In the genomic region with DNA sequence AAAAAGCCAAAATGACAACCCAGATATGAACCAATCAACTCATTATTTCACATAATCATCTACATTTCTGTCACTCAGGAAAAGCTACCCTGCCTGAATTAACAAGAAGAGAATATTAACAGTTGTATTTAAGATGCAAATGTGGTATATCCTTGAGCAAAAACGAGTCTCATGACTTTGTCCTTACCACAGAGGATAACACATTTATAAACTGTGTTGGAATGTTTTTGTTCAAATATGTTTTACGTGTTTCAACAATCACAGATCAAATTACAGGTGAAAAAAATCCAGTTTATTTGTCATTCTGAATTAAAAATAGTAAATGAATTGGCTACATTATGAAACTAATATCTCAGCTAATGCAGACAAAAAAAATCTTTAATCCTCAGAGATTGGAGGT, we compare ENCODE assay signal across 32 cellular contexts.
"Had no signal": no experiment of that assay in that cellular context is flagged by ENCODE, and none has a peak within 500 bp of the region (broad histone marks: within the 10 kb centered on the region; RNA-seq: fewer than 3 reads in every experiment).

No MANE protein-coding gene starts in this region.

- H3K9me3 ChIP-seq: ovary, psoas muscle, right lobe of liver, sigmoid colon, spleen, suprapubic skin, testis, tibial artery, transverse colon, upper lobe of right lung, uterus had no signal

- H3K9ac ChIP-seq: neural progenitor cell, parathyroid adenoma had no signal

- H3K36me3 ChIP-seq: neural progenitor cell, ovary, right lobe of liver, sigmoid colon, tibial artery, transverse colon, upper lobe of right lung, uterus had no signal

- H3K36me3 Mint-ChIP-seq: natural killer cell had no signal

- ATAC-seq: natural killer cell; psoas muscle; right cardiac atrium; right lobe of liver; stimulated activated memory B cell treated with anti-CD40 and anti-IgM and Interleukin-4, amounts not matched to agents 10 μg/mL and 1 μg/mL and 100 μg/mL, for 72 hours; stimulated activated naive CD8-positive, alpha-beta T cell treated with anti-CD3 and anti-CD28 coated beads, Interleukin-15, amount 100 ng/mL, for 72 hours; stimulated activated naive CD8-positive, alpha-beta T cell treated with anti-CD3 and anti-CD28 coated beads, Interleukin-15, Interleukin-2, amounts not matched to agents 100 U/mL and 50 U/mL, for 24 hours; upper lobe of right lung had no signal

- DNase-seq: natural killer cell; occipital lobe; ovary; posterior cingulate gyrus; psoas muscle; right cardiac atrium; right lobe of liver; sigmoid colon; spleen; stimulated activated CD4-positive, alpha-beta T cell treated with anti-CD3 and anti-CD28 coated beads, Interleukin-12 subunit alpha, Interleukin-12 subunit beta, amount 100 ng/mL, for 4 hours; stimulated activated CD4-positive, alpha-beta T cell treated with anti-CD3 and anti-CD28 coated beads, Interleukin-1b, Interleukin-23, amount 100 ng/mL, for 48 hours; stimulated activated CD4-positive, alpha-beta T cell treated with anti-CD3 and anti-CD28 coated beads, Interleukin-4, amount 100 ng/mL, for 1 hour; stimulated activated CD4-positive, alpha-beta T cell treated with anti-CD3 and anti-CD28 coated beads, Interleukin-4, amount 100 ng/mL, for 4 hours; stimulated activated CD8-positive, alpha-beta memory T cell treated with anti-CD3 and anti-CD28 coated beads, Interleukin-4, amount 100 ng/mL, for 48 hours; stimulated activated naive CD4-positive, alpha-beta T cell; stimulated activated naive CD8-positive, alpha-beta T cell treated with anti-CD3 and anti-CD28 coated beads, Interleukin-15, amount 100 ng/mL, for 72 hours; stimulated activated naive CD8-positive, alpha-beta T cell treated with anti-CD3 and anti-CD28 coated beads, Interleukin-15, Interleukin-2, amounts not matched to agents 100 U/mL and 50 U/mL, for 24 hours; substantia nigra; testis; tibial artery; transverse colon; upper lobe of right lung; uterus had no signal

- H3K27me3 ChIP-seq: neural progenitor cell, ovary, right lobe of liver, sigmoid colon, spleen, suprapubic skin, testis, tibial artery, transverse colon, upper lobe of right lung, uterus had no signal

- H3K4me3 ChIP-seq: neural progenitor cell, ovary, psoas muscle, right lobe of liver, sigmoid colon, skin epidermis, smooth muscle cell, spleen, suprapubic skin, testis, tibial artery, transverse colon, upper lobe of right lung, uterus had no signal

- H3K27ac ChIP-seq: neural progenitor cell, ovary, parathyroid adenoma, psoas muscle, right lobe of liver, sigmoid colon, skin epidermis, spleen, suprapubic skin, testis, tibial artery, transverse colon, upper lobe of right lung, uterus had no signal

- H3K27ac Mint-ChIP-seq: natural killer cell; nephron; neural progenitor cell; progenitor cell of endocrine pancreas; stimulated activated memory B cell treated with anti-CD40 and anti-IgM and Interleukin-4, amounts not matched to agents 10 μg/mL and 1 μg/mL and 100 μg/mL, for 72 hours; stimulated activated naive CD8-positive, alpha-beta T cell treated with anti-CD3 and anti-CD28 coated beads, Interleukin-15, amount 100 ng/mL, for 72 hours; type B pancreatic cell had no signal

- H3K9me3 Mint-ChIP-seq: natural killer cell; nephron; neural progenitor cell; stimulated activated memory B cell treated with anti-CD40 and anti-IgM and Interleukin-4, amounts not matched to agents 10 μg/mL and 1 μg/mL and 100 μg/mL, for 72 hours; stimulated activated naive CD8-positive, alpha-beta T cell treated with anti-CD3 and anti-CD28 coated beads, Interleukin-15, amount 100 ng/mL, for 72 hours; type B pancreatic cell had no signal

- H3K4me2 ChIP-seq: neural progenitor cell, smooth muscle cell had no signal

- H3K4me1 ChIP-seq: right lobe of liver had no signal

- H3K27me3 Mint-ChIP-seq: progenitor cell of endocrine pancreas; stimulated activated memory B cell treated with anti-CD40 and anti-IgM and Interleukin-4, amounts not matched to agents 10 μg/mL and 1 μg/mL and 100 μg/mL, for 72 hours; stimulated activated naive CD8-positive, alpha-beta T cell treated with anti-CD3 and anti-CD28 coated beads, Interleukin-15, amount 100 ng/mL, for 72 hours; type B pancreatic cell had no signal

- H3K4me3 Mint-ChIP-seq: natural killer cell; nephron; neural progenitor cell; stimulated activated memory B cell treated with anti-CD40 and anti-IgM and Interleukin-4, amounts not matched to agents 10 μg/mL and 1 μg/mL and 100 μg/mL, for 72 hours; stimulated activated naive CD8-positive, alpha-beta T cell treated with anti-CD3 and anti-CD28 coated beads, Interleukin-15, amount 100 ng/mL, for 72 hours; type B pancreatic cell had no signal
